ENCODE assay signal across 1 cellular context in the genomic region with DNA sequence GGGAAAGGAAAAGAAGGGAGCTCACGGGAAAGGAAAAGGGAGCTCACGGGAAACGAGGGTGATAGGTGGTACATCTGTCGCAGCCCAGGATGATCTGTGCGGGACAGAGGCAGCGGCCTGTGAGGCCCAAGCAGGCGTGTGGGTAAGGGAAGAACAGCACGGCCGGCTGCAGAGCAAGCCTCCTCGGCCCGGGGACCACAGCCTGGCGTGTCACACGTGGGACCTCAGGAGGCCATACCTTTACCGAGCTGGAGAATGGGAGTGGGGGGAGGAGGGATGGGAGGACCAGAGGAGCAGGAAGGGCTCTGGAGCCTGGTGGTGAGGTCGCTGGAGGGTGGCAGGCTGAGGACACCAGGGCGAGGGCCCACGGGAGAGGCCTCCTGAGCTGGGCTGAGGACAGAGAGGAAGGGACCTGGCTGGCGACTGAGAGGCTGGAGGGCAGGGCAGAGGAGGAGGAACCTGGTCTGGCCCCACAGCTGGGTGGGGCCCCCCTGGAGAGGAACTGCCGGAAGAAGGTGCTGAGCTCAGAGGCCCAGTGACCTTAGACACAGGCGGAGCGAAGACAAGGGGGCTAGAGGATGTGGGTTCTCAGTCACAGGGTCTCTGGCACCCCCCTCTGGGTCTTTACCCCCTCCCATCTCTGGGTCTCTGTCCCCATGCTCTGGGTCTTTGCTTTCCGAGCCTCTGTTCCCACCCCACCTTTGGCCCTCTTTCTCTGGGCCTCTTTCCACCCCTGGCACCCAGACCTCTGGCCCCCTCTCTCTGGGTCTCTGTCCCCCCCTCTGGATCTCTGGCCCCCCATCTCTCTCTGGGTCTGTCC.
TF ChIP-seq lines count a peak whose summit lies in the region.

No MANE protein-coding gene starts in this region.

TF ChIP-seq in K562, 482 proteins besides CTCF, POLR2A, EP300 and RAD21 (continues in another document):
- TF ChIP-seq BRCA1 (IDR thresholded peaks at IDR 0.05) (no peak), BRCA1 (CRISPR knock-in tag; IDR thresholded peaks at IDR 0.05) (no peak), SPI1 (IDR thresholded peaks at IDR 0.05; ENCODE audit: borderline replicate concordance, low read depth, low read length) (peak; percentile 94), TFAM (CRISPR knock-in tag; conservative IDR thresholded peaks at IDR 0.05) (no peak), E2F3 (CRISPR knock-in tag; IDR thresholded peaks at IDR 0.05) (0 out of 2 replicates have a peak, but pooled peaks have one; percentile 41), ARNT (IDR thresholded peaks at IDR 0.05) (peak in 1 of 2 experiments; percentile 44; a peak in 1 of 4 replicates), SMAD3 (CRISPR knock-in tag; conservative IDR thresholded peaks at IDR 0.05) (peak; percentile 71), NFATC3 (IDR thresholded peaks at IDR 0.05) (peak; percentile 78), TRIM24 (IDR thresholded peaks at IDR 0.05) (peak in 1 of 2 experiments; percentile 29; a peak in 1 of 4 replicates), ELF2 (CRISPR knock-in tag; IDR thresholded peaks at IDR 0.05) (peak; percentile 79), ARID1B (IDR thresholded peaks at IDR 0.05) (peak; percentile 57), SMARCA5 (IDR thresholded peaks at IDR 0.05) (0 out of 2 replicates have a peak, but pooled peaks have one; percentile 48), EP400 (IDR thresholded peaks at IDR 0.05) (peak; percentile 67), CBFA2T3 (IDR thresholded peaks at IDR 0.05) (peak; percentile 30; the same call in 1 of the 2 replicates), ZBTB1 (CRISPR knock-in tag; IDR thresholded peaks at IDR 0.05; ENCODE audit: borderline replicate concordance, low read depth) (0 out of 2 replicates have a peak, but pooled peaks have one; percentile 49), GABPA (tag; conservative IDR thresholded peaks at IDR 0.05; ENCODE audit: low read depth) (peak; percentile 64), ATF1 (CRISPR knock-in tag; IDR thresholded peaks at IDR 0.05) (no peak), ATF1 (tag; IDR thresholded peaks at IDR 0.05) (peak; percentile 39), NR2C1 (IDR thresholded peaks at IDR 0.05) (no peak; the same call in 1 of the 2 replicates), NR2C1 (tag; IDR thresholded peaks at IDR 0.05) (peak; percentile 73), NR4A1 (CRISPR knock-in tag; IDR thresholded peaks at IDR 0.05) (peak; percentile 79; the same call in 1 of the 2 replicates), NR4A1 (tag; IDR thresholded peaks at IDR 0.05) (0 out of 2 replicates have a peak, but pooled peaks have one; percentile 75), PCBP1 (IDR thresholded peaks at IDR 0.05; ENCODE audit: low read depth, low read length, poor library complexity, severe bottlenecking) (peak; percentile 55), MEIS2 (IDR thresholded peaks at IDR 0.05; ENCODE audit: partially characterized antibody) (peak; percentile 70), ZFPM2 (CRISPR knock-in tag; IDR thresholded peaks at IDR 0.05) (no peak), NRF1 (conservative IDR thresholded peaks at IDR 0.05 in 1 of 2, IDR thresholded peaks at IDR 0.05 in 1 of 2) (peak in 1 of 2 experiments; percentile 27; a peak in 1 of 4 replicates), GABPB1 (CRISPR knock-in tag; IDR thresholded peaks at IDR 0.05) (peak; percentile 45; the same call in 1 of the 2 replicates), TAF1 (IDR thresholded peaks at IDR 0.05; ENCODE audit: control insufficient read depth, extremely low read depth, insufficient read depth, low read length, severe bottlenecking) (peak; percentile 87), HNRNPL (IDR thresholded peaks at IDR 0.05; ENCODE audit: low read depth, low read length) (0 out of 2 replicates have a peak, but pooled peaks have one; percentile 29), CBX1 (IDR thresholded peaks at IDR 0.05; ENCODE audit: low read depth) (no peak), NCOA1 (IDR thresholded peaks at IDR 0.05; ENCODE audit: low read depth) (peak; percentile 46; the same call in 1 of the 2 replicates)
- TF ChIP-seq, protein P1, sequence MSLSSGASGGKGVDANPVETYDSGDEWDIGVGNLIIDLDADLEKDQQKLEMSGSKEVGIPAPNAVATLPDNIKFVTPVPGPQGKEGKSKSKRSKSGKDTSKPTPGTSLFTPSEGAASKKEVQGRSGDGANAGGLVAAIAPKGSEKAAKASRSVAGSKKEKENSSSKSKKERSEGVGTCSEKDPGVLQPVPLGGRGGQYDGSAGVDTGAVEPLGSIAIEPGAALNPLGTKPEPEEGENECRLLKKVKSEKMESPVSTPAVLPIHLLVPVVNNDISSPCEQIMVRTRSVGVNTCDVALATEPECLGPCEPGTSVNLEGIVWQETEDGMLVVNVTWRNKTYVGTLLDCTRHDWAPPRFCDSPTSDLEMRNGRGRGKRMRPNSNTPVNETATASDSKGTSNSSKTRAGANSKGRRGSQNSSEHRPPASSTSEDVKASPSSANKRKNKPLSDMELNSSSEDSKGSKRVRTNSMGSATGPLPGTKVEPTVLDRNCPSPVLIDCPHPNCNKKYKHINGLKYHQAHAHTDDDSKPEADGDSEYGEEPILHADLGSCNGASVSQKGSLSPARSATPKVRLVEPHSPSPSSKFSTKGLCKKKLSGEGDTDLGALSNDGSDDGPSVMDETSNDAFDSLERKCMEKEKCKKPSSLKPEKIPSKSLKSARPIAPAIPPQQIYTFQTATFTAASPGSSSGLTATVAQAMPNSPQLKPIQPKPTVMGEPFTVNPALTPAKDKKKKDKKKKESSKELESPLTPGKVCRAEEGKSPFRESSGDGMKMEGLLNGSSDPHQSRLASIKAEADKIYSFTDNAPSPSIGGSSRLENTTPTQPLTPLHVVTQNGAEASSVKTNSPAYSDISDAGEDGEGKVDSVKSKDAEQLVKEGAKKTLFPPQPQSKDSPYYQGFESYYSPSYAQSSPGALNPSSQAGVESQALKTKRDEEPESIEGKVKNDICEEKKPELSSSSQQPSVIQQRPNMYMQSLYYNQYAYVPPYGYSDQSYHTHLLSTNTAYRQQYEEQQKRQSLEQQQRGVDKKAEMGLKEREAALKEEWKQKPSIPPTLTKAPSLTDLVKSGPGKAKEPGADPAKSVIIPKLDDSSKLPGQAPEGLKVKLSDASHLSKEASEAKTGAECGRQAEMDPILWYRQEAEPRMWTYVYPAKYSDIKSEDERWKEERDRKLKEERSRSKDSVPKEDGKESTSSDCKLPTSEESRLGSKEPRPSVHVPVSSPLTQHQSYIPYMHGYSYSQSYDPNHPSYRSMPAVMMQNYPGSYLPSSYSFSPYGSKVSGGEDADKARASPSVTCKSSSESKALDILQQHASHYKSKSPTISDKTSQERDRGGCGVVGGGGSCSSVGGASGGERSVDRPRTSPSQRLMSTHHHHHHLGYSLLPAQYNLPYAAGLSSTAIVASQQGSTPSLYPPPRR (CRISPR knock-in tag; IDR thresholded peaks at IDR 0.05; ENCODE audit: borderline replicate concordance): 0 out of 2 replicates have a peak, but pooled peaks have one; percentile 56
- TF ChIP-seq, protein P2, sequence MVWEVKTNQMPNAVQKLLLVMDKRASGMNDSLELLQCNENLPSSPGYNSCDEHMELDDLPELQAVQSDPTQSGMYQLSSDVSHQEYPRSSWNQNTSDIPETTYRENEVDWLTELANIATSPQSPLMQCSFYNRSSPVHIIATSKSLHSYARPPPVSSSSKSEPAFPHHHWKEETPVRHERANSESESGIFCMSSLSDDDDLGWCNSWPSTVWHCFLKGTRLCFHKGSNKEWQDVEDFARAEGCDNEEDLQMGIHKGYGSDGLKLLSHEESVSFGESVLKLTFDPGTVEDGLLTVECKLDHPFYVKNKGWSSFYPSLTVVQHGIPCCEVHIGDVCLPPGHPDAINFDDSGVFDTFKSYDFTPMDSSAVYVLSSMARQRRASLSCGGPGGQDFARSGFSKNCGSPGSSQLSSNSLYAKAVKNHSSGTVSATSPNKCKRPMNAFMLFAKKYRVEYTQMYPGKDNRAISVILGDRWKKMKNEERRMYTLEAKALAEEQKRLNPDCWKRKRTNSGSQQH (CRISPR knock-in tag; IDR thresholded peaks at IDR 0.05): peak; percentile 92
- TF ChIP-seq, protein P3, sequence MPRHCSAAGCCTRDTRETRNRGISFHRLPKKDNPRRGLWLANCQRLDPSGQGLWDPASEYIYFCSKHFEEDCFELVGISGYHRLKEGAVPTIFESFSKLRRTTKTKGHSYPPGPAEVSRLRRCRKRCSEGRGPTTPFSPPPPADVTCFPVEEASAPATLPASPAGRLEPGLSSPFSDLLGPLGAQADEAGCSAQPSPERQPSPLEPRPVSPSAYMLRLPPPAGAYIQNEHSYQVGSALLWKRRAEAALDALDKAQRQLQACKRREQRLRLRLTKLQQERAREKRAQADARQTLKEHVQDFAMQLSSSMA (CRISPR knock-in tag; IDR thresholded peaks at IDR 0.05): 0 out of 2 replicates have a peak, but pooled peaks have one; percentile 12
- TF ChIP-seq, protein P4, sequence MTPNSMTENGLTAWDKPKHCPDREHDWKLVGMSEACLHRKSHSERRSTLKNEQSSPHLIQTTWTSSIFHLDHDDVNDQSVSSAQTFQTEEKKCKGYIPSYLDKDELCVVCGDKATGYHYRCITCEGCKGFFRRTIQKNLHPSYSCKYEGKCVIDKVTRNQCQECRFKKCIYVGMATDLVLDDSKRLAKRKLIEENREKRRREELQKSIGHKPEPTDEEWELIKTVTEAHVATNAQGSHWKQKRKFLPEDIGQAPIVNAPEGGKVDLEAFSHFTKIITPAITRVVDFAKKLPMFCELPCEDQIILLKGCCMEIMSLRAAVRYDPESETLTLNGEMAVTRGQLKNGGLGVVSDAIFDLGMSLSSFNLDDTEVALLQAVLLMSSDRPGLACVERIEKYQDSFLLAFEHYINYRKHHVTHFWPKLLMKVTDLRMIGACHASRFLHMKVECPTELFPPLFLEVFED (CRISPR knock-in tag; conservative IDR thresholded peaks at IDR 0.05): peak; percentile 86
- TF ChIP-seq, protein P5, sequence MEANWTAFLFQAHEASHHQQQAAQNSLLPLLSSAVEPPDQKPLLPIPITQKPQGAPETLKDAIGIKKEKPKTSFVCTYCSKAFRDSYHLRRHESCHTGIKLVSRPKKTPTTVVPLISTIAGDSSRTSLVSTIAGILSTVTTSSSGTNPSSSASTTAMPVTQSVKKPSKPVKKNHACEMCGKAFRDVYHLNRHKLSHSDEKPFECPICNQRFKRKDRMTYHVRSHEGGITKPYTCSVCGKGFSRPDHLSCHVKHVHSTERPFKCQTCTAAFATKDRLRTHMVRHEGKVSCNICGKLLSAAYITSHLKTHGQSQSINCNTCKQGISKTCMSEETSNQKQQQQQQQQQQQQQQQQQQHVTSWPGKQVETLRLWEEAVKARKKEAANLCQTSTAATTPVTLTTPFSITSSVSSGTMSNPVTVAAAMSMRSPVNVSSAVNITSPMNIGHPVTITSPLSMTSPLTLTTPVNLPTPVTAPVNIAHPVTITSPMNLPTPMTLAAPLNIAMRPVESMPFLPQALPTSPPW (CRISPR knock-in tag; IDR thresholded peaks at IDR 0.05): peak; percentile 92
- TF ChIP-seq, protein P6, sequence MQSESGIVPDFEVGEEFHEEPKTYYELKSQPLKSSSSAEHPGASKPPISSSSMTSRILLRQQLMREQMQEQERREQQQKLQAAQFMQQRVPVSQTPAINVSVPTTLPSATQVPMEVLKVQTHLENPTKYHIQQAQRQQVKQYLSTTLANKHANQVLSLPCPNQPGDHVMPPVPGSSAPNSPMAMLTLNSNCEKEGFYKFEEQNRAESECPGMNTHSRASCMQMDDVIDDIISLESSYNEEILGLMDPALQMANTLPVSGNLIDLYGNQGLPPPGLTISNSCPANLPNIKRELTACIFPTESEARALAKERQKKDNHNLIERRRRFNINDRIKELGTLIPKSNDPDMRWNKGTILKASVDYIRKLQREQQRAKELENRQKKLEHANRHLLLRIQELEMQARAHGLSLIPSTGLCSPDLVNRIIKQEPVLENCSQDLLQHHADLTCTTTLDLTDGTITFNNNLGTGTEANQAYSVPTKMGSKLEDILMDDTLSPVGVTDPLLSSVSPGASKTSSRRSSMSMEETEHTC (IDR thresholded peaks at IDR 0.05): no peak
- TF ChIP-seq, protein P7, sequence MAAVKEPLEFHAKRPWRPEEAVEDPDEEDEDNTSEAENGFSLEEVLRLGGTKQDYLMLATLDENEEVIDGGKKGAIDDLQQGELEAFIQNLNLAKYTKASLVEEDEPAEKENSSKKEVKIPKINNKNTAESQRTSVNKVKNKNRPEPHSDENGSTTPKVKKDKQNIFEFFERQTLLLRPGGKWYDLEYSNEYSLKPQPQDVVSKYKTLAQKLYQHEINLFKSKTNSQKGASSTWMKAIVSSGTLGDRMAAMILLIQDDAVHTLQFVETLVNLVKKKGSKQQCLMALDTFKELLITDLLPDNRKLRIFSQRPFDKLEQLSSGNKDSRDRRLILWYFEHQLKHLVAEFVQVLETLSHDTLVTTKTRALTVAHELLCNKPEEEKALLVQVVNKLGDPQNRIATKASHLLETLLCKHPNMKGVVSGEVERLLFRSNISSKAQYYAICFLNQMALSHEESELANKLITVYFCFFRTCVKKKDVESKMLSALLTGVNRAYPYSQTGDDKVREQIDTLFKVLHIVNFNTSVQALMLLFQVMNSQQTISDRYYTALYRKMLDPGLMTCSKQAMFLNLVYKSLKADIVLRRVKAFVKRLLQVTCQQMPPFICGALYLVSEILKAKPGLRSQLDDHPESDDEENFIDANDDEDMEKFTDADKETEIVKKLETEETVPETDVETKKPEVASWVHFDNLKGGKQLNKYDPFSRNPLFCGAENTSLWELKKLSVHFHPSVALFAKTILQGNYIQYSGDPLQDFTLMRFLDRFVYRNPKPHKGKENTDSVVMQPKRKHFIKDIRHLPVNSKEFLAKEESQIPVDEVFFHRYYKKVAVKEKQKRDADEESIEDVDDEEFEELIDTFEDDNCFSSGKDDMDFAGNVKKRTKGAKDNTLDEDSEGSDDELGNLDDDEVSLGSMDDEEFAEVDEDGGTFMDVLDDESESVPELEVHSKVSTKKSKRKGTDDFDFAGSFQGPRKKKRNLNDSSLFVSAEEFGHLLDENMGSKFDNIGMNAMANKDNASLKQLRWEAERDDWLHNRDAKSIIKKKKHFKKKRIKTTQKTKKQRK (IDR thresholded peaks at IDR 0.05; ENCODE audit: borderline replicate concordance, low read depth, low read length): no peak
- TF ChIP-seq, protein P8, sequence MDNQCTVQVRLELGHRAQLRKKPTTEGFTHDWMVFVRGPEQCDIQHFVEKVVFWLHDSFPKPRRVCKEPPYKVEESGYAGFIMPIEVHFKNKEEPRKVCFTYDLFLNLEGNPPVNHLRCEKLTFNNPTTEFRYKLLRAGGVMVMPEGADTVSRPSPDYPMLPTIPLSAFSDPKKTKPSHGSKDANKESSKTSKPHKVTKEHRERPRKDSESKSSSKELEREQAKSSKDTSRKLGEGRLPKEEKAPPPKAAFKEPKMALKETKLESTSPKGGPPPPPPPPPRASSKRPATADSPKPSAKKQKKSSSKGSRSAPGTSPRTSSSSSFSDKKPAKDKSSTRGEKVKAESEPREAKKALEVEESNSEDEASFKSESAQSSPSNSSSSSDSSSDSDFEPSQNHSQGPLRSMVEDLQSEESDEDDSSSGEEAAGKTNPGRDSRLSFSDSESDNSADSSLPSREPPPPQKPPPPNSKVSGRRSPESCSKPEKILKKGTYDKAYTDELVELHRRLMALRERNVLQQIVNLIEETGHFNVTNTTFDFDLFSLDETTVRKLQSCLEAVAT (IDR thresholded peaks at IDR 0.05): peak; percentile 49 to 52; a peak in 1 of 4 replicates
